In the genomic region with DNA sequence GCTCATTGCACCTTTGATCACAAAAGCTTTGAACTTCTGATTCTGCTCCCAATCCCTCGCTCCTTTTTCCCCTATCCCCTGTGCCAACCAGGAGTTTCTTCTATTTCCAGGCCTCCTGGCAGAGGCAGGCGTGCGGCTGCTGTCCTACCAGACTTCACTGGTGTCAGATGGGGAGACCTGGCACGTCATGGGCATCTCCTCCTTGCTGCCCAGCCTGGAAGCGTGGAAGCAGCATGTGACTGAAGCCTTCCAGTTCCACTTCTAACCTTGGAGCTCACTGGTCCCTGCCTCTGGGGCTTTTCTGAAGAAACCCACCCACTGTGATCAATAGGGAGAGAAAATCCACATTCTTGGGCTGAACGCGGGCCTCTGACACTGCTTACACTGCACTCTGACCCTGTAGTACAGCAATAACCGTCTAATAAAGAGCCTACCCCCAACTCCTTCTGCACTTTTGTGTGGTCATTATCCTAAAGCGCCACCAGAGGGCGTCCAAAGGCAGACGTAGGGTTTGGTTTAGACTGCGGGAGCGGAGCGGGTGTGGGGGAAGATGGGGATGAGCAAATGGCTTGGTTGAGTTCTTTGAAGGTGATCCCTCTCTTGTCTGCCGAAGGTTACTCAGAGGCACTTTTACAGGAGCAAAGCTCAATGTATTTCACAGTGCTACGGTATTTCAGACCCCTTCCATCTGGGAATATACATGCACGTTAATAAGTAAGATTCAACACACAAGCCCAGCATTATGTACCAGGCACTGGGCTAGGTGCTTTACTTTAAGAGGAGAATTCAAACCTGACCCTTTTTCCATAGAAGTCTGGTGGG, we compare ENCODE assay signal across 1 cellular context.
TF ChIP-seq lines count a peak whose summit lies in the region.

No MANE protein-coding gene starts in this region.

TF ChIP-seq in HepG2, 621 proteins besides CTCF, POLR2A, EP300 and RAD21 (continued from another document):
- TF ChIP-seq, protein P1, sequence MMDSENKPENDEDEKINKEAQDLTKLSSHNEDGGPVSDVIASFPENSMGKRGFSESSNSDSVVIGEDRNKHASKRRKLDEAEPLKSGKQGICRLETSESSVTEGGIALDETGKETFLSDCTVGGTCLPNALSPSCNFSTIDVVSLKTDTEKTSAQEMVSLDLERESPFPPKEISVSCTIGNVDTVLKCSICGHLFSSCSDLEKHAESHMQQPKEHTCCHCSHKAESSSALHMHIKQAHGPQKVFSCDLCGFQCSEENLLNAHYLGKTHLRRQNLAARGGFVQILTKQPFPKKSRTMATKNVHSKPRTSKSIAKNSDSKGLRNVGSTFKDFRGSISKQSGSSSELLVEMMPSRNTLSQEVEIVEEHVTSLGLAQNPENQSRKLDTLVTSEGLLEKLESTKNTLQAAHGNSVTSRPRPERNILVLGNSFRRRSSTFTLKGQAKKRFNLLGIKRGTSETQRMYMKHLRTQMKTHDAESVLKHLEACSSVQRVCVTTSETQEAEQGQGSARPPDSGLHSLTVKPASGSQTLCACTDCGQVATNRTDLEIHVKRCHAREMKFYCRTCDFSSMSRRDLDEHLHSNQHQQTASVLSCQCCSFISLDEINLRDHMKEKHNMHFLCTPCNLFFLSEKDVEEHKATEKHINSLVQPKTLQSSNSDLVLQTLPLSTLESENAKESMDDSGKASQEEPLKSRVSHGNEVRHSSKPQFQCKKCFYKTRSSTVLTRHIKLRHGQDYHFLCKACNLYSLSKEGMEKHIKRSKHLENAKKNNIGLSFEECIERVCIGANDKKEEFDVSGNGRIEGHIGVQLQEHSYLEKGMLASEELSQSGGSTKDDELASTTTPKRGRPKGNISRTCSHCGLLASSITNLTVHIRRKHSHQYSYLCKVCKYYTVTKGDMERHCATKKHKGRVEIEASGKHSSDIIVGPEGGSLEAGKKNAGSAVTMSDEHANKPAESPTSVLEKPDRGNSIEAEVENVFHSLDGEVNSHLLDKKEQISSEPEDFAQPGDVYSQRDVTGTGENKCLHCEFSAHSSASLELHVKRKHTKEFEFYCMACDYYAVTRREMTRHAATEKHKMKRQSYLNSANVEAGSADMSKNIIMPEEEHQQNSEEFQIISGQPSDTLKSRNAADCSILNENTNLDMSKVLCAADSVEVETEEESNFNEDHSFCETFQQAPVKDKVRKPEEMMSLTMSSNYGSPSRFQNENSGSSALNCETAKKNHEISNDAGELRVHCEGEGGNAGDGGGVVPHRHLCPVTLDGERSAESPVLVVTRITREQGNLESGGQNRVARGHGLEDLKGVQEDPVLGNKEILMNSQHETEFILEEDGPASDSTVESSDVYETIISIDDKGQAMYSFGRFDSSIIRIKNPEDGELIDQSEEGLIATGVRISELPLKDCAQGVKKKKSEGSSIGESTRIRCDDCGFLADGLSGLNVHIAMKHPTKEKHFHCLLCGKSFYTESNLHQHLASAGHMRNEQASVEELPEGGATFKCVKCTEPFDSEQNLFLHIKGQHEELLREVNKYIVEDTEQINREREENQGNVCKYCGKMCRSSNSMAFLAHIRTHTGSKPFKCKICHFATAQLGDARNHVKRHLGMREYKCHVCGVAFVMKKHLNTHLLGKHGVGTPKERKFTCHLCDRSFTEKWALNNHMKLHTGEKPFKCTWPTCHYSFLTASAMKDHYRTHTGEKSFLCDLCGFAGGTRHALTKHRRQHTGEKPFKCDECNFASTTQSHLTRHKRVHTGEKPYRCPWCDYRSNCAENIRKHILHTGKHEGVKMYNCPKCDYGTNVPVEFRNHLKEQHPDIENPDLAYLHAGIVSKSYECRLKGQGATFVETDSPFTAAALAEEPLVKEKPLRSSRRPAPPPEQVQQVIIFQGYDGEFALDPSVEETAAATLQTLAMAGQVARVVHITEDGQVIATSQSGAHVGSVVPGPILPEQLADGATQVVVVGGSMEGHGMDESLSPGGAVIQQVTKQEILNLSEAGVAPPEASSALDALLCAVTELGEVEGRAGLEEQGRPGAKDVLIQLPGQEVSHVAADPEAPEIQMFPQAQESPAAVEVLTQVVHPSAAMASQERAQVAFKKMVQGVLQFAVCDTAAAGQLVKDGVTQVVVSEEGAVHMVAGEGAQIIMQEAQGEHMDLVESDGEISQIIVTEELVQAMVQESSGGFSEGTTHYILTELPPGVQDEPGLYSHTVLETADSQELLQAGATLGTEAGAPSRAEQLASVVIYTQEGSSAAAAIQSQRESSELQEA (CRISPR knock-in tag; IDR thresholded peaks at IDR 0.05; ENCODE audit: not compliant biosample characterization) = no peak
- TF ChIP-seq ZNF761 (CRISPR knock-in tag; conservative IDR thresholded peaks at IDR 0.05) = no peak
- TF ChIP-seq KLF16 (CRISPR knock-in tag; IDR thresholded peaks at IDR 0.05) = no peak
- 0 out of 2 replicates have a peak, but pooled peaks have one; percentile 7 for TF ChIP-seq SP4 (CRISPR knock-in tag; IDR thresholded peaks at IDR 0.05)
- TF ChIP-seq SETDB1 (CRISPR knock-in tag; IDR thresholded peaks at IDR 0.05; ENCODE audit: borderline replicate concordance) = no peak
- no peak for TF ChIP-seq U2AF1 (optimal IDR thresholded peaks at IDR 0.05; ENCODE audit: low read depth, low read length)
- TF ChIP-seq ZKSCAN8 (CRISPR knock-in tag; IDR thresholded peaks at IDR 0.05; ENCODE audit: borderline replicate concordance) = no peak
- peak; percentile 85 for TF ChIP-seq SALL1 (CRISPR knock-in tag; IDR thresholded peaks at IDR 0.05)
- no peak for TF ChIP-seq HOXD1 (CRISPR knock-in tag; IDR thresholded peaks at IDR 0.05)
- TF ChIP-seq FOXP1 (IDR thresholded peaks at IDR 0.05) = no peak
- peak; percentile 17; the same call in 1 of the 2 replicates for TF ChIP-seq FOXP1 (CRISPR knock-in tag; IDR thresholded peaks at IDR 0.05)
- TF ChIP-seq ZNF713 (CRISPR knock-in tag; IDR thresholded peaks at IDR 0.05) = no peak
- no peak for TF ChIP-seq ZNF883 (CRISPR knock-in tag; IDR thresholded peaks at IDR 0.05; ENCODE audit: not compliant biosample characterization)
- TF ChIP-seq SPEN (CRISPR knock-in tag; IDR thresholded peaks at IDR 0.05; ENCODE audit: low read depth) = 0 out of 2 replicates have a peak, but pooled peaks have one; percentile 45
- TF ChIP-seq, protein P2, sequence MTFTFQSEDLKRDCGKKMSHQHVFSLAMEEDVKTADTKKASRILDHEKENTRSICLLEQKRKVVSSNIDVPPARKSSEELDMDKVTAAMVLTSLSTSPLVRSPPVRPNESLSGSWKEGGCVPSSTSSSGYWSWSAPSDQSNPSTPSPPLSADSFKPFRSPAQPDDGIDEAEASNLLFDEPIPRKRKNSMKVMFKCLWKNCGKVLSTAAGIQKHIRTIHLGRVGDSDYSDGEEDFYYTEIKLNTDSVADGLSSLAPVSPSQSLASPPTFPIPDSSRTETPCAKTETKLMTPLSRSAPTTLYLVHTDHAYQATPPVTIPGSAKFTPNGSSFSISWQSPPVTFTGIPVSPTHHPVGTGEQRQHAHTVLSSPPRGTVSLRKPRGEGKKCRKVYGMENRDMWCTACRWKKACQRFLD (CRISPR knock-in tag; IDR thresholded peaks at IDR 0.05; ENCODE audit: borderline replicate concordance) = no peak
- TF ChIP-seq, protein P3, sequence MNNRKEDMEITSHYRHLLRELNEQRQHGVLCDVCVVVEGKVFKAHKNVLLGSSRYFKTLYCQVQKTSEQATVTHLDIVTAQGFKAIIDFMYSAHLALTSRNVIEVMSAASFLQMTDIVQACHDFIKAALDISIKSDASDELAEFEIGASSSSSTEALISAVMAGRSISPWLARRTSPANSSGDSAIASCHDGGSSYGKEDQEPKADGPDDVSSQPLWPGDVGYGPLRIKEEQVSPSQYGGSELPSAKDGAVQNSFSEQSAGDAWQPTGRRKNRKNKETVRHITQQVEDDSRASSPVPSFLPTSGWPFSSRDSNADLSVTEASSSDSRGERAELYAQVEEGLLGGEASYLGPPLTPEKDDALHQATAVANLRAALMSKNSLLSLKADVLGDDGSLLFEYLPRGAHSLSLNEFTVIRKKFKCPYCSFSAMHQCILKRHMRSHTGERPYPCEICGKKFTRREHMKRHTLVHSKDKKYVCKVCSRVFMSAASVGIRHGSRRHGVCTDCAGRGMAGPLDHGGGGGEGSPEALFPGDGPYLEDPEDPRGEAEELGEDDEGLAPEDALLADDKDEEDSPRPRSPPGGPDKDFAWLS (CRISPR knock-in tag; IDR thresholded peaks at IDR 0.05; ENCODE audit: borderline replicate concordance) = no peak
- no peak for TF ChIP-seq FOXA1 (IDR thresholded peaks at IDR 0.05)
- TF ChIP-seq FOXA1 (CRISPR knock-in tag; IDR thresholded peaks at IDR 0.05) = no peak
- TF ChIP-seq ZNF788 (CRISPR knock-in tag; IDR thresholded peaks at IDR 0.05; ENCODE audit: borderline replicate concordance) = 0 out of 2 replicates have a peak, but pooled peaks have one; percentile 24
- no peak for TF ChIP-seq SNAI1 (CRISPR knock-in tag; IDR thresholded peaks at IDR 0.05; ENCODE audit: borderline replicate concordance)
- TF ChIP-seq, protein P4, sequence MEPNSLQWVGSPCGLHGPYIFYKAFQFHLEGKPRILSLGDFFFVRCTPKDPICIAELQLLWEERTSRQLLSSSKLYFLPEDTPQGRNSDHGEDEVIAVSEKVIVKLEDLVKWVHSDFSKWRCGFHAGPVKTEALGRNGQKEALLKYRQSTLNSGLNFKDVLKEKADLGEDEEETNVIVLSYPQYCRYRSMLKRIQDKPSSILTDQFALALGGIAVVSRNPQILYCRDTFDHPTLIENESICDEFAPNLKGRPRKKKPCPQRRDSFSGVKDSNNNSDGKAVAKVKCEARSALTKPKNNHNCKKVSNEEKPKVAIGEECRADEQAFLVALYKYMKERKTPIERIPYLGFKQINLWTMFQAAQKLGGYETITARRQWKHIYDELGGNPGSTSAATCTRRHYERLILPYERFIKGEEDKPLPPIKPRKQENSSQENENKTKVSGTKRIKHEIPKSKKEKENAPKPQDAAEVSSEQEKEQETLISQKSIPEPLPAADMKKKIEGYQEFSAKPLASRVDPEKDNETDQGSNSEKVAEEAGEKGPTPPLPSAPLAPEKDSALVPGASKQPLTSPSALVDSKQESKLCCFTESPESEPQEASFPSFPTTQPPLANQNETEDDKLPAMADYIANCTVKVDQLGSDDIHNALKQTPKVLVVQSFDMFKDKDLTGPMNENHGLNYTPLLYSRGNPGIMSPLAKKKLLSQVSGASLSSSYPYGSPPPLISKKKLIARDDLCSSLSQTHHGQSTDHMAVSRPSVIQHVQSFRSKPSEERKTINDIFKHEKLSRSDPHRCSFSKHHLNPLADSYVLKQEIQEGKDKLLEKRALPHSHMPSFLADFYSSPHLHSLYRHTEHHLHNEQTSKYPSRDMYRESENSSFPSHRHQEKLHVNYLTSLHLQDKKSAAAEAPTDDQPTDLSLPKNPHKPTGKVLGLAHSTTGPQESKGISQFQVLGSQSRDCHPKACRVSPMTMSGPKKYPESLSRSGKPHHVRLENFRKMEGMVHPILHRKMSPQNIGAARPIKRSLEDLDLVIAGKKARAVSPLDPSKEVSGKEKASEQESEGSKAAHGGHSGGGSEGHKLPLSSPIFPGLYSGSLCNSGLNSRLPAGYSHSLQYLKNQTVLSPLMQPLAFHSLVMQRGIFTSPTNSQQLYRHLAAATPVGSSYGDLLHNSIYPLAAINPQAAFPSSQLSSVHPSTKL (CRISPR knock-in tag; IDR thresholded peaks at IDR 0.05) = peak; percentile 34
- TF ChIP-seq, protein P5, sequence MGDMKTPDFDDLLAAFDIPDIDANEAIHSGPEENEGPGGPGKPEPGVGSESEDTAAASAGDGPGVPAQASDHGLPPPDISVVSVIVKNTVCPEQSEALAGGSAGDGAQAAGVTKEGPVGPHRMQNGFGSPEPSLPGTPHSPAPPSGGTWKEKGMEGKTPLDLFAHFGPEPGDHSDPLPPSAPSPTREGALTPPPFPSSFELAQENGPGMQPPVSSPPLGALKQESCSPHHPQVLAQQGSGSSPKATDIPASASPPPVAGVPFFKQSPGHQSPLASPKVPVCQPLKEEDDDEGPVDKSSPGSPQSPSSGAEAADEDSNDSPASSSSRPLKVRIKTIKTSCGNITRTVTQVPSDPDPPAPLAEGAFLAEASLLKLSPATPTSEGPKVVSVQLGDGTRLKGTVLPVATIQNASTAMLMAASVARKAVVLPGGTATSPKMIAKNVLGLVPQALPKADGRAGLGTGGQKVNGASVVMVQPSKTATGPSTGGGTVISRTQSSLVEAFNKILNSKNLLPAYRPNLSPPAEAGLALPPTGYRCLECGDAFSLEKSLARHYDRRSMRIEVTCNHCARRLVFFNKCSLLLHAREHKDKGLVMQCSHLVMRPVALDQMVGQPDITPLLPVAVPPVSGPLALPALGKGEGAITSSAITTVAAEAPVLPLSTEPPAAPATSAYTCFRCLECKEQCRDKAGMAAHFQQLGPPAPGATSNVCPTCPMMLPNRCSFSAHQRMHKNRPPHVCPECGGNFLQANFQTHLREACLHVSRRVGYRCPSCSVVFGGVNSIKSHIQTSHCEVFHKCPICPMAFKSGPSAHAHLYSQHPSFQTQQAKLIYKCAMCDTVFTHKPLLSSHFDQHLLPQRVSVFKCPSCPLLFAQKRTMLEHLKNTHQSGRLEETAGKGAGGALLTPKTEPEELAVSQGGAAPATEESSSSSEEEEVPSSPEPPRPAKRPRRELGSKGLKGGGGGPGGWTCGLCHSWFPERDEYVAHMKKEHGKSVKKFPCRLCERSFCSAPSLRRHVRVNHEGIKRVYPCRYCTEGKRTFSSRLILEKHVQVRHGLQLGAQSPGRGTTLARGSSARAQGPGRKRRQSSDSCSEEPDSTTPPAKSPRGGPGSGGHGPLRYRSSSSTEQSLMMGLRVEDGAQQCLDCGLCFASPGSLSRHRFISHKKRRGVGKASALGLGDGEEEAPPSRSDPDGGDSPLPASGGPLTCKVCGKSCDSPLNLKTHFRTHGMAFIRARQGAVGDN (CRISPR knock-in tag; IDR thresholded peaks at IDR 0.05) = 0 out of 2 replicates have a peak, but pooled peaks have one; percentile 22
- peak; percentile 28 for TF ChIP-seq XRCC5 (optimal IDR thresholded peaks at IDR 0.05; ENCODE audit: low read length)
- TF ChIP-seq MAFG (CRISPR knock-in tag; IDR thresholded peaks at IDR 0.05) = no peak
